In the genomic region with DNA sequence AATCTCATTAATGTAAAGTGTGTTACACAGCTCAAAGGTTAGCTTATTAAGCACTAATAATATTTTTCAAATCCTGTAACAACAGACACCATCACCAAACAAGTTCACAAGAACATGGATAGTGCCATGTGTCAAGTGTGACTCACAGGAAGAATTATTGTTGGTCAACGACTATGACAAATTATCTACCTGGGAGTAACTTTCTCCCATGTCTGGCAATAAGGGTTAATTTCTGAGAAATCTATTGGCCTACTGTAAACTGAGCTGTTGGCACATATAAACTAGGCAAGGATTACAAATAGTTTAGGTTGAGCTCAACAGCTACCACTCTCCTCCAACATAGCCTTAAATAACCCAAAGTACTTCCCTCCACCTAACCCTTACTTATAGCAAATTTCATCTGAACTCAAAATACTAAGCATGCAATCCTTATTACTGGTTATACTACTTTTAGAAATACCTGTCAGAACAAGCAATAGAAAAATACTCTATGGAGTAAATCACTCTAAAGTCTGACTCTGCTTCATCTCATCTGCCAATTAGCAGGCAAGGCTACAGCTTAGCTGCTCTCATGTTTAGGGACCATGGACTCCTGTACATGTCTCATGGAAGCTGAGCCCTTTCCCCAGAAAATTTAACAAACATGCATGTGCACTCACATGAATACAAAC, we compare ENCODE assay signal across 1 cellular context.
TF ChIP-seq lines count a peak whose summit lies in the region.

No MANE protein-coding gene starts in this region.

TF ChIP-seq in HCT116, 20 proteins besides CTCF, POLR2A, EP300 and RAD21:
- TF ChIP-seq ZNF274 (IDR thresholded peaks at IDR 0.05; ENCODE audit: low read depth, low read length) = no peak
- peak; percentile 49; the same call in 1 of the 2 replicates for TF ChIP-seq FOSL1 (IDR thresholded peaks at IDR 0.05; ENCODE audit: low read depth)
